In the genomic region with DNA sequence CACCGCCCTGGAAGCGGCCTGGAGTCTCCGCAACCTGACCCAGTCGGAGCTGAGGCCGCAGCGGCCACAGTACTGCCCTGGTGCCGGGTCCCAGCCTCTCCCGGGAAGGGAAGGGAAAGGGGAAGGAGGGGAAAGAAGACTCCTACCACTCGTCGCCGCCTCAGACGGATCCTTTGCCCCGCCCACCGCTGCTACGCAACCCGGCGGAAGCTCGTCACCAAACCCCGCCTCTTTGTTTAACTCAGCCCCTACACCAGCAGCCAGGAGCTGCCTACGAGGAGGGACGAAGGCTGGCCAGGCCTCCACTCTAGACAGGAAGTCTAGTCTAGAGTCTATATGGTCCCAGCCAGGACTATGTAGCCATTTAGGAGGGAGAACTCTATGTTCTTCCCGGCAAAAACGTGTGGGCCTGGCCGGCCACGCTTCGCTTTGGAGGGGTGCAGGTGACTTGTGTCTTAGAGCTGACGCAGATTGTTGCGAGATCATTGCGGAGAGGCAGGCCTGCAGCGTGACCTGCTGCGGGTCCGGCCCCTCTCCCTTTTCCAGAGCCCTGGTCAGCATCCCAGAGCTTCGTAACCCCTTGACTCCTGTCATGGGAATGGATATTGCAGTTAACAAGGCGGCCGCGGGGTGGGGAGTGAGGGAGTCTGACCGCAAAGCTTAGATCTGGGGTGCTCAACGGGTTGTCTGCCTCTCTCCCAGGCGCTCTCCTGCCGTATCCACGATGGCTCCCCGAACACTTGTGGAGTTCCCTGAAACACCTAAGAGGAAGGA, we compare ENCODE assay signal across 8 cellular contexts. TPM values are rescaled to one million over a fixed set of nuclear protein-coding genes. Genes with fewer than 3 reads are reported as not detected.
DNase-seq lines count a peak whose midpoint lies in the region; ATAC-seq and TF ChIP-seq lines count a peak whose summit lies in the region.

A gene (minus strand): TSS at position 166 of the 774 bp plus-strand sequence. CDS start 7,875 bp downstream, outside the sequence.

- DNase-seq in AG04450 (ENCODE audit: low read depth, low spot score) (peak; percentile 95), NCI-H226 (peak; percentile 99), WTC11 (ENCODE audit: low spot score) (peak; percentile 97), cardiac fibroblast (ENCODE audit: low read depth in 2 of 2) (peak; percentile 98 to 99), iPS-NIHi7 (ENCODE audit: extremely low spot score) (peak; percentile 97), smooth muscle cell of the brain vasculature (ENCODE audit: low read depth, low spot score) (peak; percentile 92)

- ATAC-seq in GM18909 (IDR thresholded peaks at IDR 0.05; ENCODE audit: poor library complexity, unreplicated experiment) (peak; percentile 82), HG03175 (IDR thresholded peaks at IDR 0.05; ENCODE audit: unreplicated experiment) (peak; percentile 84), WTC11 (peak; percentile 75)

- peak within 1 kb of the TSS; percentile 100 for H3K27ac Mint-ChIP-seq in WTC11

- no peaks in the 10 kb centered on the region for H3K9me3 ChIP-seq in AG04450 (ENCODE audit: control insufficient read depth, insufficient read depth, low read length)

- H3K4me3 Mint-ChIP-seq in WTC11: peak within 1 kb of the TSS; percentile 98

- peaks cover 15% of the 10 kb centered on the region for H3K36me3 Mint-ChIP-seq in WTC11

- no peak for TF ChIP-seq CTCF in AG04450 (IDR thresholded peaks at IDR 0.05; ENCODE audit: low read depth, low read length)
- no peak for TF ChIP-seq CTCF in WTC11 (IDR thresholded peaks at IDR 0.05)
- no peak for TF ChIP-seq CTCF in cardiac fibroblast (IDR thresholded peaks at IDR 0.05; ENCODE audit: low read depth, low read length)

- H3K27me3 ChIP-seq in AG04450 (ENCODE audit: control insufficient read depth, insufficient read depth, low read length): no peaks in the 10 kb centered on the region

- peak within 1 kb of the TSS; percentile 96 for H3K27ac ChIP-seq in AG04450 (ENCODE audit: low read depth, low read length)

- H3K9me3 Mint-ChIP-seq in WTC11: no peaks in the 10 kb centered on the region

- POLR2A ChIA-PET in AG04450 (lab: Yijun Ruan, JAX): interaction anchor here (0.5 to 2.9 kb wide), 27 partner anchors 9 to 374 kb away, joined by 3 to 30 read pairs (median 5); a partner anchor contains a TSS
- POLR2A ChIA-PET in WTC11 (lab: Charles Lee): interaction anchor here (0.5 to 2.6 kb wide), 39 partner anchors 9 to 1284 kb away, joined by 3 to 33 read pairs (median 5); a partner anchor contains a TSS

- CTCF ChIA-PET in AG04450 (lab: Charles Lee) (interaction anchor here (0.8 to 4.2 kb wide), 13 partner anchors 9 to 103 kb away, joined by 3 to 73 read pairs (median 5); a partner anchor contains a TSS), WTC11 (lab: Charles Lee) (interaction anchor here (0.6 to 3.6 kb wide), 39 partner anchors 9 to 483 kb away, joined by 3 to 102 read pairs (median 5); a partner anchor contains a TSS)

- H3K4me3 ChIP-seq in AG04450 (ENCODE audit: low read depth, low read length) (peak within 1 kb of the TSS; percentile 91), cardiac fibroblast (replicated peaks in 1 of 2; ENCODE audit: low read depth in 2 of 2, low read length in 2 of 2) (peak within 1 kb of the TSS; percentile 87 to 94)

- H3K27me3 Mint-ChIP-seq in WTC11 (ENCODE audit: low read depth): no peaks in the 10 kb centered on the region

- peaks cover 33% of the 10 kb centered on the region for H3K4me1 Mint-ChIP-seq in WTC11

TF ChIP-seq in WTC11, 78 proteins besides CTCF, POLR2A, EP300 and RAD21 (continues in another document):
- TF ChIP-seq SP1 (CRISPR knock-in tag; conservative IDR thresholded peaks at IDR 0.05): peak; percentile 91; the same call in 1 of the 2 replicates
- 0 out of 2 replicates have a peak, but pooled peaks have one; percentile 55 for TF ChIP-seq CREB1 (CRISPR knock-in tag; IDR thresholded peaks at IDR 0.05)
- TF ChIP-seq, protein P1, sequence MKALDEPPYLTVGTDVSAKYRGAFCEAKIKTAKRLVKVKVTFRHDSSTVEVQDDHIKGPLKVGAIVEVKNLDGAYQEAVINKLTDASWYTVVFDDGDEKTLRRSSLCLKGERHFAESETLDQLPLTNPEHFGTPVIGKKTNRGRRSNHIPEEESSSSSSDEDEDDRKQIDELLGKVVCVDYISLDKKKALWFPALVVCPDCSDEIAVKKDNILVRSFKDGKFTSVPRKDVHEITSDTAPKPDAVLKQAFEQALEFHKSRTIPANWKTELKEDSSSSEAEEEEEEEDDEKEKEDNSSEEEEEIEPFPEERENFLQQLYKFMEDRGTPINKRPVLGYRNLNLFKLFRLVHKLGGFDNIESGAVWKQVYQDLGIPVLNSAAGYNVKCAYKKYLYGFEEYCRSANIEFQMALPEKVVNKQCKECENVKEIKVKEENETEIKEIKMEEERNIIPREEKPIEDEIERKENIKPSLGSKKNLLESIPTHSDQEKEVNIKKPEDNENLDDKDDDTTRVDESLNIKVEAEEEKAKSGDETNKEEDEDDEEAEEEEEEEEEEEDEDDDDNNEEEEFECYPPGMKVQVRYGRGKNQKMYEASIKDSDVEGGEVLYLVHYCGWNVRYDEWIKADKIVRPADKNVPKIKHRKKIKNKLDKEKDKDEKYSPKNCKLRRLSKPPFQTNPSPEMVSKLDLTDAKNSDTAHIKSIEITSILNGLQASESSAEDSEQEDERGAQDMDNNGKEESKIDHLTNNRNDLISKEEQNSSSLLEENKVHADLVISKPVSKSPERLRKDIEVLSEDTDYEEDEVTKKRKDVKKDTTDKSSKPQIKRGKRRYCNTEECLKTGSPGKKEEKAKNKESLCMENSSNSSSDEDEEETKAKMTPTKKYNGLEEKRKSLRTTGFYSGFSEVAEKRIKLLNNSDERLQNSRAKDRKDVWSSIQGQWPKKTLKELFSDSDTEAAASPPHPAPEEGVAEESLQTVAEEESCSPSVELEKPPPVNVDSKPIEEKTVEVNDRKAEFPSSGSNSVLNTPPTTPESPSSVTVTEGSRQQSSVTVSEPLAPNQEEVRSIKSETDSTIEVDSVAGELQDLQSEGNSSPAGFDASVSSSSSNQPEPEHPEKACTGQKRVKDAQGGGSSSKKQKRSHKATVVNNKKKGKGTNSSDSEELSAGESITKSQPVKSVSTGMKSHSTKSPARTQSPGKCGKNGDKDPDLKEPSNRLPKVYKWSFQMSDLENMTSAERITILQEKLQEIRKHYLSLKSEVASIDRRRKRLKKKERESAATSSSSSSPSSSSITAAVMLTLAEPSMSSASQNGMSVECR (CRISPR knock-in tag; IDR thresholded peaks at IDR 0.05; ENCODE audit: borderline replicate concordance): peak; percentile 76; the same call in 1 of the 2 replicates
- TF ChIP-seq, protein P2, sequence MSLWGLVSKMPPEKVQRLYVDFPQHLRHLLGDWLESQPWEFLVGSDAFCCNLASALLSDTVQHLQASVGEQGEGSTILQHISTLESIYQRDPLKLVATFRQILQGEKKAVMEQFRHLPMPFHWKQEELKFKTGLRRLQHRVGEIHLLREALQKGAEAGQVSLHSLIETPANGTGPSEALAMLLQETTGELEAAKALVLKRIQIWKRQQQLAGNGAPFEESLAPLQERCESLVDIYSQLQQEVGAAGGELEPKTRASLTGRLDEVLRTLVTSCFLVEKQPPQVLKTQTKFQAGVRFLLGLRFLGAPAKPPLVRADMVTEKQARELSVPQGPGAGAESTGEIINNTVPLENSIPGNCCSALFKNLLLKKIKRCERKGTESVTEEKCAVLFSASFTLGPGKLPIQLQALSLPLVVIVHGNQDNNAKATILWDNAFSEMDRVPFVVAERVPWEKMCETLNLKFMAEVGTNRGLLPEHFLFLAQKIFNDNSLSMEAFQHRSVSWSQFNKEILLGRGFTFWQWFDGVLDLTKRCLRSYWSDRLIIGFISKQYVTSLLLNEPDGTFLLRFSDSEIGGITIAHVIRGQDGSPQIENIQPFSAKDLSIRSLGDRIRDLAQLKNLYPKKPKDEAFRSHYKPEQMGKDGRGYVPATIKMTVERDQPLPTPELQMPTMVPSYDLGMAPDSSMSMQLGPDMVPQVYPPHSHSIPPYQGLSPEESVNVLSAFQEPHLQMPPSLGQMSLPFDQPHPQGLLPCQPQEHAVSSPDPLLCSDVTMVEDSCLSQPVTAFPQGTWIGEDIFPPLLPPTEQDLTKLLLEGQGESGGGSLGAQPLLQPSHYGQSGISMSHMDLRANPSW (CRISPR knock-in tag; conservative IDR thresholded peaks at IDR 0.05; ENCODE audit: low read depth): no peak
- no peak for TF ChIP-seq NR3C1 (CRISPR knock-in tag; conservative IDR thresholded peaks at IDR 0.05; ENCODE audit: low read depth)
- TF ChIP-seq, protein P3, sequence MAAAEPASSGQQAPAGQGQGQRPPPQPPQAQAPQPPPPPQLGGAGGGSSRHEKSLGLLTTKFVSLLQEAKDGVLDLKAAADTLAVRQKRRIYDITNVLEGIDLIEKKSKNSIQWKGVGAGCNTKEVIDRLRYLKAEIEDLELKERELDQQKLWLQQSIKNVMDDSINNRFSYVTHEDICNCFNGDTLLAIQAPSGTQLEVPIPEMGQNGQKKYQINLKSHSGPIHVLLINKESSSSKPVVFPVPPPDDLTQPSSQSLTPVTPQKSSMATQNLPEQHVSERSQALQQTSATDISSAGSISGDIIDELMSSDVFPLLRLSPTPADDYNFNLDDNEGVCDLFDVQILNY (CRISPR knock-in tag; IDR thresholded peaks at IDR 0.05): peak; percentile 66; the same call in 1 of the 2 replicates
- TF ChIP-seq HMGA2 (CRISPR knock-in tag; IDR thresholded peaks at IDR 0.05): no peak
- no peak for TF ChIP-seq CBFB (CRISPR knock-in tag; IDR thresholded peaks at IDR 0.05; ENCODE audit: low read depth)
- TF ChIP-seq, protein P4, sequence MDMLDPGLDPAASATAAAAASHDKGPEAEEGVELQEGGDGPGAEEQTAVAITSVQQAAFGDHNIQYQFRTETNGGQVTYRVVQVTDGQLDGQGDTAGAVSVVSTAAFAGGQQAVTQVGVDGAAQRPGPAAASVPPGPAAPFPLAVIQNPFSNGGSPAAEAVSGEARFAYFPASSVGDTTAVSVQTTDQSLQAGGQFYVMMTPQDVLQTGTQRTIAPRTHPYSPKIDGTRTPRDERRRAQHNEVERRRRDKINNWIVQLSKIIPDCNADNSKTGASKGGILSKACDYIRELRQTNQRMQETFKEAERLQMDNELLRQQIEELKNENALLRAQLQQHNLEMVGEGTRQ (CRISPR knock-in tag; IDR thresholded peaks at IDR 0.05): 0 out of 2 replicates have a peak, but pooled peaks have one; percentile 11
- TF ChIP-seq, protein P5, sequence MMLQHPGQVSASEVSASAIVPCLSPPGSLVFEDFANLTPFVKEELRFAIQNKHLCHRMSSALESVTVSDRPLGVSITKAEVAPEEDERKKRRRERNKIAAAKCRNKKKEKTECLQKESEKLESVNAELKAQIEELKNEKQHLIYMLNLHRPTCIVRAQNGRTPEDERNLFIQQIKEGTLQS (CRISPR knock-in tag; conservative IDR thresholded peaks at IDR 0.05): no peak
- TF ChIP-seq GTF2I (CRISPR knock-in tag; conservative IDR thresholded peaks at IDR 0.05): no peak

RNA-seq across cellular contexts. Expression of the gene that starts here (rescaled TPM):
- 97.2 and 123 TPM in 2 replicates for polyA plus RNA-seq in AG04450 (2011; rRNA removed)
- polyA minus RNA-seq in AG04450 (2011; rRNA and poly(A)+ RNA removed): 250 and 366 TPM in 2 replicates
- total RNA-seq in WTC11 (2021): 45.5 to 57.4 TPM (median 48.7 TPM) in 3 replicates

Comparison
In these comparisons a context has a peak if more than half of its experiments do, and no peak if none do; other contexts are left out.
1. Peak in every context shown above with its lines: DNase-seq, ATAC-seq, H3K4me3 ChIP-seq and H3K27ac ChIP-seq.